ENCODE assay signal across 8 cellular contexts in the genomic region with DNA sequence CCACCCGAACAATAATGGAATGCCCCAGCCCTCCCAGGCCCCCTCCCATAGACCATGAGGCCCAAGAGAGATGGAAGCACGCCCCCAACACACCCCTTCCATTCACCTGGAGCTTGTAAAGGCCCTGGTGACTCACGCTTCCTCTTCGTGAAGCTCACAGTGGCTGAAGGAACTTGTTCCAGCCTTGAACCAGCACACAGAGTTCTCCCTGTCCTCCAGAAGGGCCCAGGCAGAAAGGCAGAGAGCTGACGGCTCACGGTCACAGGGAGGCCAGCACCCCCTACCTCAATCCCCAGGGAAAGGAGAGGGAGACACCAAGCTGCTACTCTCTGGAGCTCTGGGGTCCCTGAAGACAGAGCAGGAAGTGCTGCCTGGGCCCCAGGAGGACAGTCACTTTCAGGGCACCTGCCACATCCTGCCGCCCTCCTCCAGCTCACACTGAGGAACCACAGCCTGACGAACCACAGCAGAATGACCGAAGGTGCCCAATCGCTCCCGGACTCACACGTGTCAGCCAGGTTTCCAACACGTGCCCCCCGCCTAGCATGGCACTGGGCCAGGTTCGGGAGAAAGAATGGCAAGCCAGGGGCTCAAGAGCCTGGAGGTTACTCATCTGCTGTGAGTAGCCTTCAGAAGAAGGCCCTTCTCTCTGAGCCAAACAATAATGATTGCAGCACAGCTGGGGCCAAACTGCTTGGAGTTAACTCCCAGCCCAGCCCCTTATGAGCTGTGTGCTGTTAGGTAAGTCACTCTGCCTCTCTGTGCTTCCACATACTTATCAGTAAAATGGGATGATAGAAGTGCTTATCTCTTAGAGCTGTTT. TPM values are rescaled to one million over a fixed set of nuclear protein-coding genes. Genes with fewer than 3 reads are reported as not detected.
DNase-seq lines count a peak whose midpoint lies in the region; ATAC-seq, FAIRE-seq and TF ChIP-seq lines count a peak whose summit lies in the region.

No MANE protein-coding gene starts in this region.

- H3K4me1 ChIP-seq in heart left ventricle, result peaks cover 0 to 38% (median 25%) of the 10 kb centered on the region in 12 donors
- peaks cover 7 to 26% of the 10 kb centered on the region in 2 donors for H3K4me1 ChIP-seq in kidney (ENCODE audit: control insufficient read depth in 1 of 2, insufficient read depth in 1 of 2, low read depth in 1 of 2, low read length in 2 of 2)

- H3K27ac ChIP-seq in heart left ventricle, result peak overlapping the region in 3 of 12 donors; percentile 24 to 84 (median 30)
- peak overlapping the region in 1 of 2 donors; percentile 41 for H3K27ac ChIP-seq in kidney (ENCODE audit: low read depth in 2 of 2, low read length in 2 of 2)

- no peak overlapping the region for H3K4me3 Mint-ChIP-seq in activated naive CD8-positive, alpha-beta T cell

- peak in 1 of 5 donors; percentile 44 for DNase-seq in heart left ventricle
- no peak for DNase-seq in cardiac septum (ENCODE audit: low spot score)
- DNase-seq in NCI-H226, result peak; percentile 79
- peak; percentile 88 for DNase-seq in kidney
- peak; percentile 30 for DNase-seq in stimulated activated CD8-positive, alpha-beta memory T cell treated with anti-CD3 and anti-CD28 coated beads, Interleukin-4, amount 100 ng/mL, for 24 hours (ENCODE audit: low read depth)
- DNase-seq in CD1c-positive myeloid dendritic cell (ENCODE audit: extremely low spot score), result no peak

- intact Hi-C loops in heart left ventricle (cut with DNase I) (no loop called here), cardiac septum (cut with DNase I) (no loop called here), kidney (cut with DNase I) (no loop called here)

- H3K27me3 Mint-ChIP-seq in activated naive CD8-positive, alpha-beta T cell, result no peaks in the 10 kb centered on the region

- no peaks in the 10 kb centered on the region for H3K9me3 Mint-ChIP-seq in activated naive CD8-positive, alpha-beta T cell (ENCODE audit: low read depth)

- ATAC-seq in heart left ventricle (peak in 3 of 4 donors; percentile 7 to 34 (median 23)), HG02870 (IDR thresholded peaks at IDR 0.05; ENCODE audit: unreplicated experiment) (peak; percentile 70)

- H3K9me3 ChIP-seq in heart left ventricle (no peaks in the 10 kb centered on the region), kidney (ENCODE audit: control insufficient read depth in 1 of 2, low read length in 2 of 2) (no peaks in the 10 kb centered on the region)

- no peak for FAIRE-seq in kidney (lab: Jason Lieb, UNC)

- TF ChIP-seq POLR2A in heart left ventricle (IDR thresholded peaks at IDR 0.05), result no peak

- WGBS in heart left ventricle, 4 donors, result 44 to 58% (median 50%) methylated on average over 7 to 15 of the region's 15 CpGs

- no peaks in the 10 kb centered on the region for H3K27me3 ChIP-seq in heart left ventricle

- H3K36me3 ChIP-seq in heart left ventricle (no peaks in the 10 kb centered on the region), kidney (ENCODE audit: control insufficient read depth in 1 of 2, insufficient read depth in 2 of 2, low read length in 2 of 2) (no peaks in the 10 kb centered on the region)

- H3K4me1 Mint-ChIP-seq in activated naive CD8-positive, alpha-beta T cell (ENCODE audit: low read depth), result peaks cover 22% of the 10 kb centered on the region

- TF ChIP-seq CTCF in heart left ventricle (IDR thresholded peaks at IDR 0.05) (no peak), kidney (IDR thresholded peaks at IDR 0.05; ENCODE audit: borderline replicate concordance, extremely low read depth, insufficient read depth) (no peak)

- H3K36me3 Mint-ChIP-seq in activated naive CD8-positive, alpha-beta T cell, result no peaks in the 10 kb centered on the region

- peak overlapping the region; percentile 64 for H3K27ac Mint-ChIP-seq in activated naive CD8-positive, alpha-beta T cell

- no peak overlapping the region for H3K9ac ChIP-seq in kidney (ENCODE audit: low read length in 2 of 2)

- H3K4me3 ChIP-seq in heart left ventricle (no peak overlapping the region), kidney (ENCODE audit: low read length in 2 of 2) (no peak overlapping the region)

RNA-seq across cellular contexts. Expression of a gene that starts 52.8 kb away (rescaled TPM):
- total RNA-seq in heart left ventricle (10 to 100 TPM in 6 of 9 donors, 1 to 10 TPM in 3; 7.6 to 27.1 (median 13.6) TPM), cardiac septum (19.5 TPM), kidney (30.0 TPM)
- polyA plus RNA-seq in heart left ventricle (10 to 100 TPM in 1 of 2 donors, 1 to 10 TPM in 1; 5.2 to 12.8 TPM), kidney (ENCODE audit: insufficient read depth, low read depth, low replicate concordance) (5.4 TPM)

Comparison
In these comparisons a context has a peak if more than half of its experiments do, and no peak if none do; other contexts are left out.
1. DNase-seq: peak in NCI-H226 (single experiment), kidney (single experiment) and stimulated activated CD8-positive, alpha-beta memory T cell treated with anti-CD3 and anti-CD28 coated beads, Interleukin-4, amount 100 ng/mL, for 24 hours (single experiment); none in cardiac septum (single experiment) and CD1c-positive myeloid dendritic cell (single experiment).